In the genomic region with DNA sequence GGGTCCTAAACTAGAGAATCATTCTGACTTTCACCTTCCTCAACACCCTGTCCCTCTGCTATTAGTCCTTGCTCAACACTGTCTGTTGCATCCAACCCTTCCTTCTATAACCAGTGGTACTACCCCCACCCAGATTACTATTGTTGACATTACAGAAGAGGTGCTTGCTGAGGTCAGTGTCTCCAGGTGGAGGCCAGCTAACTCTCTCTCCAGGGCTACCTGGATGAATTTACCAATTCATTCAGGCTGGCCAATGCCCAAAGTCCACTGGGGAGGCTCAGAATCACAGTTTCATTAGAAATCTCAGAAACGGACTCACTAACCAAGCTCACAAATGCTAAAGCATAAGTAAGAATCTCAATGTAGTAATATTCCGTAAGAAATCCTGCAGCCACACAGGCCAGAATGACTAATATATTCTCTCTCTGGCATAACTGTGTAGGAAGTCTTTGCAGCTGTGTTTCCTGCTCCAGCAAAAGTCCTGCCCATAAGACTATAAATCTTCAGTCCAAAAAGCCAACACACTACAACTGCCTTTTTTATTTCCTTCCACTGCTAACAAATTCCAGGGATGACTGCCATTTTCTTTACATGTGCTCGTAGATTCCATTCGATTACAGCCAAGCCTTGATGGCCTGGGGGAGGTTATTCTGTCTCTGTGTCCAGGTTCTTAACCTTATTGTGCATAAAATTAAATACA, we compare ENCODE assay signal across 18 cellular contexts. TPM values are rescaled to one million over a fixed set of nuclear protein-coding genes. Genes with fewer than 3 reads are reported as not detected.
DNase-seq lines count a peak whose midpoint lies in the region; ATAC-seq, FAIRE-seq and TF ChIP-seq lines count a peak whose summit lies in the region.
"Had no signal": no experiment of that assay in that cellular context is flagged by ENCODE, and none has a peak within 500 bp of the region (broad histone marks: within the 10 kb centered on the region; RNA-seq: fewer than 3 reads in every experiment).

No MANE protein-coding gene starts in this region.

- no peak overlapping the region for H3K4me3 Mint-ChIP-seq in astrocyte (ENCODE audit: unreplicated experiment)
- H3K4me3 Mint-ChIP-seq: brain had no signal

- H3K9me2 ChIP-seq in GM23248 (ENCODE audit: insufficient read depth) (no peaks in the 10 kb centered on the region), hepatocyte (replicated peaks; ENCODE audit: insufficient read depth) (no peaks in the 10 kb centered on the region)

- H3K36me3 Mint-ChIP-seq in astrocyte (ENCODE audit: low read depth, unreplicated experiment), result no peaks in the 10 kb centered on the region
- H3K36me3 Mint-ChIP-seq: brain had no signal

- no peaks in the 10 kb centered on the region for H3K4me1 ChIP-seq in GM23248 (ENCODE audit: insufficient read depth)
- H3K4me1 ChIP-seq in astrocyte (ENCODE audit: insufficient read depth, low read length), result peaks cover 7% of the 10 kb centered on the region
- no peaks in the 10 kb centered on the region for H3K4me1 ChIP-seq in hepatocyte (ENCODE audit: insufficient read depth)
- H3K4me1 ChIP-seq in osteoblast (ENCODE audit: insufficient read depth, low read length), result no peaks in the 10 kb centered on the region
- H3K4me1 ChIP-seq: BLaER1, SJSA1 had no signal

- no peaks in the 10 kb centered on the region for H3K4me1 Mint-ChIP-seq in astrocyte (ENCODE audit: low read depth, unreplicated experiment)
- H3K4me1 Mint-ChIP-seq: brain had no signal

- DNase-seq in GM23248, result peak; percentile 61
- DNase-seq in astrocyte (ENCODE audit: low read depth), result peak; percentile 80
- DNase-seq in hepatocyte (ENCODE audit: low spot score), result peak; percentile 35
- DNase-seq in osteoblast (ENCODE audit: insufficient read length, low spot score, missing footprints), result peak; percentile 61
- DNase-seq in GM19239 (ENCODE audit: insufficient read length, low spot score), result no peak
- no peak for DNase-seq in activated naive CD4-positive, alpha-beta T cell (lab: John Stamatoyannopoulos, UW)
- no peak for DNase-seq in NCI-H2196 (lab: John Stamatoyannopoulos, UW; ENCODE audit: unreplicated experiment)
- DNase-seq: activated CD8-positive, alpha-beta memory T cell treated with anti-CD3 and anti-CD28 coated beads for 24 hours; activated effector memory CD4-positive, alpha-beta T cell treated with anti-CD3 and anti-CD28 coated beads, Interleukin-2, amount 50 U/mL, for 16 hours; DMS79 treated with DMSO at 0.1 percent for 48 hours; stimulated activated CD8-positive, alpha-beta memory T cell treated with anti-CD3 and anti-CD28 coated beads, Interleukin-4, amount 100 ng/mL, for 48 hours had no signal

- H3K27me3 ChIP-seq in GM23248 (replicated peaks; ENCODE audit: insufficient read depth) (no peaks in the 10 kb centered on the region), astrocyte (ENCODE audit: insufficient read depth, low read length) (no peaks in the 10 kb centered on the region), hepatocyte (no peaks in the 10 kb centered on the region), osteoblast (ENCODE audit: insufficient read depth, low read length) (no peaks in the 10 kb centered on the region)
- H3K27me3 ChIP-seq: BLaER1, SJSA1 had no signal

- H3K4me2 ChIP-seq in GM23248 (ENCODE audit: unreplicated experiment), result no peak overlapping the region
- no peak overlapping the region for H3K4me2 ChIP-seq in astrocyte (ENCODE audit: low read length)
- H3K4me2 ChIP-seq in hepatocyte, result no peak overlapping the region
- H3K4me2 ChIP-seq in osteoblast (ENCODE audit: insufficient read depth, low read length), result no peak overlapping the region
- H3K4me2 ChIP-seq: BLaER1 had no signal

- in situ Hi-C loops in GM23248 (cut with MboI), result no loop called here

- H3K4me3 ChIP-seq in GM23248 (no peak overlapping the region), astrocyte (ENCODE audit: insufficient read depth, low read depth, low read length) (no peak overlapping the region), hepatocyte (no peak overlapping the region), osteoblast (ENCODE audit: insufficient read depth, low read length) (no peak overlapping the region)
- H3K4me3 ChIP-seq: BLaER1, GM12878, SJSA1 had no signal

- no peak overlapping the region for H3K27ac Mint-ChIP-seq in astrocyte (ENCODE audit: unreplicated experiment)
- H3K27ac Mint-ChIP-seq: brain had no signal

- H4K20me1 ChIP-seq in GM23248 (ENCODE audit: insufficient read depth), result no peaks in the 10 kb centered on the region
- no peaks in the 10 kb centered on the region for H4K20me1 ChIP-seq in astrocyte (ENCODE audit: insufficient read depth, low read length)
- no peaks in the 10 kb centered on the region for H4K20me1 ChIP-seq in hepatocyte (ENCODE audit: insufficient read depth, poor library complexity, severe bottlenecking)
- H4K20me1 ChIP-seq in osteoblast (ENCODE audit: insufficient read depth, low read length), result no peaks in the 10 kb centered on the region
- H4K20me1 ChIP-seq: BLaER1 had no signal

- no peak for FAIRE-seq in astrocyte (lab: Jason Lieb, UNC)
- FAIRE-seq in GM19239 (lab: Jason Lieb, UNC), result no peak
- FAIRE-seq: GM12878, TTC549 had no signal

- H3K9ac ChIP-seq in GM23248 (no peak overlapping the region), astrocyte (ENCODE audit: low read length) (no peak overlapping the region)
- H3K9ac ChIP-seq: BLaER1 had no signal

- H2AFZ ChIP-seq in GM23248 (0 out of 2 replicates have a peak overlapping the region, but pooled peaks have one; percentile 23), astrocyte (ENCODE audit: low read depth, low read length) (no peak overlapping the region), hepatocyte (no peak overlapping the region), osteoblast (ENCODE audit: low read length) (no peak overlapping the region)

- no peaks in the 10 kb centered on the region for H3K9me3 ChIP-seq in GM23248 (ENCODE audit: low read depth)
- no peaks in the 10 kb centered on the region for H3K9me3 ChIP-seq in astrocyte (ENCODE audit: insufficient read depth, low read depth, low read length)
- no peaks in the 10 kb centered on the region for H3K9me3 ChIP-seq in hepatocyte (ENCODE audit: low read depth)
- no peaks in the 10 kb centered on the region for H3K9me3 ChIP-seq in osteoblast (ENCODE audit: low read depth, low read length)
- H3K9me3 ChIP-seq: BLaER1, SJSA1 had no signal

- TF ChIP-seq CTCF in astrocyte (IDR thresholded peaks at IDR 0.05; ENCODE audit: insufficient read depth, low read depth, low read length), result no peak
- no peak for TF ChIP-seq CTCF in hepatocyte (IDR thresholded peaks at IDR 0.05; ENCODE audit: poor library complexity)
- TF ChIP-seq CTCF in osteoblast (IDR thresholded peaks at IDR 0.05; ENCODE audit: extremely low read depth, low read depth, low read length), result no peak

- no peak for ATAC-seq in GM19035 (IDR thresholded peaks at IDR 0.05; ENCODE audit: unreplicated experiment)
- ATAC-seq: GM12878 had no signal

- H3K79me2 ChIP-seq in GM23248 (ENCODE audit: insufficient read depth), result no peaks in the 10 kb centered on the region
- no peaks in the 10 kb centered on the region for H3K79me2 ChIP-seq in astrocyte (ENCODE audit: insufficient read depth, low read length)
- no peaks in the 10 kb centered on the region for H3K79me2 ChIP-seq in hepatocyte
- no peaks in the 10 kb centered on the region for H3K79me2 ChIP-seq in osteoblast (ENCODE audit: insufficient read depth, low read length)

- no peaks in the 10 kb centered on the region for H3K27me3 Mint-ChIP-seq in astrocyte (ENCODE audit: low read depth, unreplicated experiment)

- no peaks in the 10 kb centered on the region for H3F3A ChIP-seq in GM23248 (ENCODE audit: insufficient read depth)

- WGBS in GM23248 (ENCODE audit: low coverage in 1 of 2, low lambda C conversion rate in 2 of 2, missing lambda C conversion rate in 2 of 2), 2 experiments, result 2% methylated on average over 4 of the region's 4 CpGs
- WGBS in hepatocyte (ENCODE audit: low lambda C conversion rate, missing lambda C conversion rate), result 50% methylated on average over 4 of the region's 4 CpGs

- H3K27ac ChIP-seq in GM23248, result no peak overlapping the region
- H3K27ac ChIP-seq in astrocyte (ENCODE audit: low read depth, low read length), result no peak overlapping the region
- peak overlapping the region; percentile 7 for H3K27ac ChIP-seq in hepatocyte
- no peak overlapping the region for H3K27ac ChIP-seq in osteoblast (ENCODE audit: low read depth, low read length)
- H3K27ac ChIP-seq: BLaER1, SJSA1 had no signal

- no peaks in the 10 kb centered on the region for H3K36me3 ChIP-seq in GM23248 (ENCODE audit: low read depth)
- no peaks in the 10 kb centered on the region for H3K36me3 ChIP-seq in astrocyte (ENCODE audit: insufficient read depth, low read length)
- no peaks in the 10 kb centered on the region for H3K36me3 ChIP-seq in hepatocyte (replicated peaks; ENCODE audit: insufficient read depth, low read depth)
- no peaks in the 10 kb centered on the region for H3K36me3 ChIP-seq in osteoblast (ENCODE audit: insufficient read depth, low read length)
- H3K36me3 ChIP-seq: BLaER1, SJSA1 had no signal

- H3K9me3 Mint-ChIP-seq in astrocyte (ENCODE audit: unreplicated experiment), result no peaks in the 10 kb centered on the region
- H3K9me3 Mint-ChIP-seq: brain had no signal

RNA-seq across cellular contexts. Expression of a gene that starts 10.0 kb away (rescaled TPM):
- total RNA-seq in GM23248 (2014; rRNA removed; shearing (Covaris generic)), result not detected in 2 replicates
- polyA plus RNA-seq in GM23248 (2016; fragmentation: Nextera tagmentation; extraction: Ambion mirVana) (not detected in 2 replicates), hepatocyte (3,342 and 4,943 TPM in 2 replicates)
- total RNA-seq in astrocyte (not detected in 2 replicates), hepatocyte (2,638 and 3,184 TPM in 2 replicates), osteoblast (not detected in 2 replicates)
- total RNA-seq: posterior vena cava, SJSA1 had no signal

Comparison
In these comparisons a context has a peak if more than half of its experiments do, and no peak if none do; other contexts are left out.
1. DNase-seq: peak in GM23248 (single experiment), astrocyte (single experiment), hepatocyte (single experiment) and osteoblast (single experiment); none in GM19239 (single experiment), activated naive CD4-positive, alpha-beta T cell (0 of 4) and NCI-H2196 (single experiment).
2. RNA of a gene that starts 10.0 kb away (total RNA-seq): 2,638 to 3,184 TPM in hepatocyte; not detected in astrocyte, not detected in GM23248 and not detected in osteoblast; every median in the first group is over 1,000 times any median in the second.